14 cellular contexts compared by ENCODE assay signal in genomic region chr9:98046161-98046543, GRCh38. TPM values are rescaled to one million over a fixed set of nuclear protein-coding genes. Genes with fewer than 3 reads are reported as not detected.
A peak's percentile ranks its signal among the peaks of the same experiment; 100 is the strongest.
DNase-seq lines count a peak whose midpoint lies in the region; ATAC-seq and TF ChIP-seq lines count a peak whose summit lies in the region.
"Had no signal": no experiment of that assay in that cellular context is flagged by ENCODE, and none has a peak within 500 bp of the region (broad histone marks: within the 10 kb centered on the region; RNA-seq: fewer than 3 reads in every experiment).

No MANE protein-coding gene starts in this region.

- no peak for DNase-seq in activated CD4-positive, alpha-beta T cell treated with anti-CD3 and anti-CD28 coated beads, Interleukin-2, amount 10 ng/mL, durations not matched to agents 24 days and 14 days
- DNase-seq in activated CD4-positive, alpha-beta T cell treated with anti-CD3 and anti-CD28 coated beads for 4 hours, result no peak
- no peak for DNase-seq in activated naive CD4-positive, alpha-beta T cell treated with anti-CD3 and anti-CD28 coated beads, Interleukin-2, amount 50 U/mL, for 72 hours (ENCODE audit: low spot score in 2 of 2)
- no peak for DNase-seq in H7
- no peak for DNase-seq in thyroid gland
- DNase-seq in pons (ENCODE audit: low spot score), result no peak
- DNase-seq: colonic mucosa, DMS153, NCI-H2171 treated with DMSO at 0.1 percent for 48 hours had no signal

- H3K79me2 ChIP-seq in KMS-11 (ENCODE audit: insufficient read depth, low read depth), result peaks cover 20% of the 10 kb centered on the region; the same call in 1 of the 2 replicates

- H2AFZ ChIP-seq in KMS-11 (ENCODE audit: low read depth), result peak overlapping the region; percentile 25; the same call in 1 of the 2 replicates

- intact Hi-C loops in activated CD4-positive, alpha-beta T cell treated with anti-CD3 and anti-CD28 coated beads, Interleukin-2, amount 10 ng/mL, durations not matched to agents 24 days and 14 days (cut with micrococcal nuclease), result loop anchor here (5.0 kb wide), 1 partner anchor 59 kb away; no protein-coding TSS in a partner anchor
- intact Hi-C loops in thyroid gland (cut with DNase I), result no loop called here

- peaks cover 29% of the 10 kb centered on the region for H3K36me3 Mint-ChIP-seq in activated CD4-positive, alpha-beta T cell treated with anti-CD3 and anti-CD28 coated beads, Interleukin-2, amount 10 ng/mL, durations not matched to agents 24 days and 14 days (ENCODE audit: low read depth)
- peaks cover 23 to 38% of the 10 kb centered on the region in 2 donors for H3K36me3 Mint-ChIP-seq in activated naive CD4-positive, alpha-beta T cell treated with anti-CD3 and anti-CD28 coated beads, Interleukin-2, amount 50 U/mL, for 72 hours
- H3K36me3 Mint-ChIP-seq: type B pancreatic cell had no signal

- no peaks in the 10 kb centered on the region for H3K36me3 ChIP-seq in KMS-11 (ENCODE audit: insufficient read depth)
- no peaks in the 10 kb centered on the region for H3K36me3 ChIP-seq in neutrophil
- no peaks in the 10 kb centered on the region for H3K36me3 ChIP-seq in H7 (replicated peaks; ENCODE audit: control insufficient read depth, insufficient read depth, low read length)
- no peaks in the 10 kb centered on the region for H3K36me3 ChIP-seq in thyroid gland
- H3K36me3 ChIP-seq: colonic mucosa, esophagus muscularis mucosa had no signal

- TF ChIP-seq POLR2A in thyroid gland (IDR thresholded peaks at IDR 0.05), result no peak

- peaks cover 31% of the 10 kb centered on the region for H3K4me1 Mint-ChIP-seq in activated CD4-positive, alpha-beta T cell treated with anti-CD3 and anti-CD28 coated beads, Interleukin-2, amount 10 ng/mL, durations not matched to agents 24 days and 14 days

- TF ChIP-seq CTCF in KMS-11 (conservative IDR thresholded peaks at IDR 0.05; ENCODE audit: low read depth, low read length), result no peak
- no peak for TF ChIP-seq CTCF in neutrophil (IDR thresholded peaks at IDR 0.05)
- TF ChIP-seq CTCF in thyroid gland (IDR thresholded peaks at IDR 0.05), result no peak

- peak overlapping the region; percentile 27; the same call in 1 of the 2 replicates for H3K4me2 ChIP-seq in KMS-11

- WGBS in thyroid gland, 2 donors, result 95 to 97% methylated on average over 9 of the region's 9 CpGs

- H3K4me1 ChIP-seq in KMS-11 (ENCODE audit: low read depth, poor library complexity, severe bottlenecking), result peaks cover 7% of the 10 kb centered on the region
- peaks cover 25 to 27% of the 10 kb centered on the region in 2 experiments for H3K4me1 ChIP-seq in neutrophil (ENCODE audit: control insufficient read depth in 1 of 2, insufficient read depth in 1 of 2, low read depth in 1 of 2, low read length in 1 of 2)
- H3K4me1 ChIP-seq in thyroid gland, result peaks cover 0 to 7% of the 10 kb centered on the region in 2 donors
- H3K4me1 ChIP-seq: colonic mucosa, esophagus muscularis mucosa had no signal

- peak overlapping the region; percentile 86 for H3K27ac Mint-ChIP-seq in activated CD4-positive, alpha-beta T cell treated with anti-CD3 and anti-CD28 coated beads, Interleukin-2, amount 10 ng/mL, durations not matched to agents 24 days and 14 days
- peak overlapping the region; percentile 91 to 95 for H3K27ac Mint-ChIP-seq in activated naive CD4-positive, alpha-beta T cell treated with anti-CD3 and anti-CD28 coated beads, Interleukin-2, amount 50 U/mL, for 72 hours
- H3K27ac Mint-ChIP-seq: type B pancreatic cell had no signal

- H3K27me3 Mint-ChIP-seq in activated CD4-positive, alpha-beta T cell treated with anti-CD3 and anti-CD28 coated beads, Interleukin-2, amount 10 ng/mL, durations not matched to agents 24 days and 14 days, result no peaks in the 10 kb centered on the region
- H3K27me3 Mint-ChIP-seq: type B pancreatic cell had no signal

- no peak for ATAC-seq in activated naive CD4-positive, alpha-beta T cell treated with anti-CD3 and anti-CD28 coated beads, Interleukin-2, amount 50 U/mL, for 72 hours

- H3K27me3 ChIP-seq in KMS-11 (ENCODE audit: insufficient read depth, low read depth) (no peaks in the 10 kb centered on the region), neutrophil (no peaks in the 10 kb centered on the region), H7 (ENCODE audit: control insufficient read depth, insufficient read depth, low read length) (no peaks in the 10 kb centered on the region), thyroid gland (no peaks in the 10 kb centered on the region)
- H3K27me3 ChIP-seq: colonic mucosa had no signal

- no peaks in the 10 kb centered on the region for H4K20me1 ChIP-seq in KMS-11 (ENCODE audit: insufficient read depth)

- peak overlapping the region; percentile 87 for H3K4me3 Mint-ChIP-seq in activated CD4-positive, alpha-beta T cell treated with anti-CD3 and anti-CD28 coated beads, Interleukin-2, amount 10 ng/mL, durations not matched to agents 24 days and 14 days
- H3K4me3 Mint-ChIP-seq: type B pancreatic cell had no signal

- H3K4me3 ChIP-seq in KMS-11 (IDR thresholded peaks at IDR 0.05; ENCODE audit: insufficient read depth, low read depth, low read length), result no peak overlapping the region
- peak overlapping the region in 1 of 2 experiments; percentile 42 for H3K4me3 ChIP-seq in neutrophil (ENCODE audit: low read depth in 1 of 2, low read length in 1 of 2)
- no peak overlapping the region for H3K4me3 ChIP-seq in H7 (ENCODE audit: insufficient read depth, low read depth, low read length)
- no peak overlapping the region for H3K4me3 ChIP-seq in thyroid gland (replicated peaks in 1 of 3)
- H3K4me3 ChIP-seq: colonic mucosa, esophagus muscularis mucosa, lung had no signal

- H3K9ac ChIP-seq in KMS-11, result peak overlapping the region; percentile 60; the same call in 1 of the 2 replicates

- peak overlapping the region; percentile 51; the same call in 1 of the 2 replicates for H3K27ac ChIP-seq in KMS-11
- peak overlapping the region; percentile 89 for H3K27ac ChIP-seq in neutrophil
- no peak overlapping the region for H3K27ac ChIP-seq in thyroid gland
- H3K27ac ChIP-seq: colonic mucosa, esophagus muscularis mucosa had no signal

- peaks cover 8% of the 10 kb centered on the region for H3K9me3 Mint-ChIP-seq in activated CD4-positive, alpha-beta T cell treated with anti-CD3 and anti-CD28 coated beads, Interleukin-2, amount 10 ng/mL, durations not matched to agents 24 days and 14 days
- H3K9me3 Mint-ChIP-seq in activated naive CD4-positive, alpha-beta T cell treated with anti-CD3 and anti-CD28 coated beads, Interleukin-2, amount 50 U/mL, for 72 hours, result peaks cover 5% of the 10 kb centered on the region in 2 donors
- H3K9me3 Mint-ChIP-seq: type B pancreatic cell had no signal

- no peaks in the 10 kb centered on the region for H3K9me3 ChIP-seq in neutrophil
- no peaks in the 10 kb centered on the region for H3K9me3 ChIP-seq in thyroid gland
- H3K9me3 ChIP-seq: colonic mucosa, esophagus muscularis mucosa had no signal

RNA-seq across cellular contexts. Expression of gene NANS, which starts 10.4 kb away (rescaled TPM):
- total RNA-seq in activated CD4-positive, alpha-beta T cell treated with anti-CD3 and anti-CD28 coated beads, Interleukin-2, amount 10 ng/mL, durations not matched to agents 24 days and 14 days, result 54.0 and 57.1 TPM in 2 replicates
- total RNA-seq in activated naive CD4-positive, alpha-beta T cell treated with anti-CD3 and anti-CD28 coated beads, Interleukin-2, amount 50 U/mL, for 72 hours, result 10 to 100 TPM; 55.9 to 60.0 TPM
- 67.0 and 68.9 TPM in 2 replicates for total RNA-seq in H7 (2014; rRNA removed; shearing (Covaris generic))
- 10 to 100 TPM; 28.5 to 68.8 (median 53.6) TPM for total RNA-seq in thyroid gland

Comparison
In these comparisons a context has a peak if more than half of its experiments do, and no peak if none do; other contexts are left out.
1. H3K27ac ChIP-seq: peak in KMS-11 (single experiment) and neutrophil (single experiment); none in thyroid gland (0 of 3).